ENCODE assay signal across 12 cellular contexts in genomic region chrX:18676470-18676869, GRCh38. TPM values are rescaled to one million over a fixed set of nuclear protein-coding genes. Genes with fewer than 3 reads are reported as not detected.
A peak's percentile ranks its signal among the peaks of the same experiment; 100 is the strongest.
DNase-seq lines count a peak whose midpoint lies in the region; ATAC-seq, FAIRE-seq and TF ChIP-seq lines count a peak whose summit lies in the region.
"Had no signal": no experiment of that assay in that cellular context is flagged by ENCODE, and none has a peak within 500 bp of the region (broad histone marks: within the 10 kb centered on the region; RNA-seq: fewer than 3 reads in every experiment).

No MANE protein-coding gene starts in this region.

- H3K4me3 ChIP-seq in bronchial epithelial cell (ENCODE audit: low read depth, low read length) = no peak overlapping the region
- H3K4me3 ChIP-seq: uterus had no signal

- H3K36me3 ChIP-seq in bronchial epithelial cell (ENCODE audit: control insufficient read depth, insufficient read depth, low read length) = no peaks in the 10 kb centered on the region
- H3K36me3 ChIP-seq: uterus had no signal

- no peaks in the 10 kb centered on the region for H3K27me3 Mint-ChIP-seq in naive B cell
- H3K27me3 Mint-ChIP-seq: activated naive CD8-positive, alpha-beta T cell treated with anti-CD3 and anti-CD28 coated beads, Interleukin-2, amount 50 U/mL, for 24 hours had no signal

- ATAC-seq in naive B cell (ENCODE audit: low read depth in 2 of 2) (no peak), GM19455 (IDR thresholded peaks at IDR 0.05; ENCODE audit: unreplicated experiment) (no peak), HG03095 (IDR thresholded peaks at IDR 0.05; ENCODE audit: unreplicated experiment) (no peak), GM21526 (IDR thresholded peaks at IDR 0.05; ENCODE audit: low FRiP score, unreplicated experiment) (no peak)
- ATAC-seq: activated naive CD8-positive, alpha-beta T cell treated with anti-CD3 and anti-CD28 coated beads, Interleukin-2, amount 50 U/mL, for 24 hours had no signal

- FAIRE-seq in bronchial epithelial cell (lab: Jason Lieb, UNC) = no peak

- no peaks in the 10 kb centered on the region for H3K27me3 ChIP-seq in bronchial epithelial cell (ENCODE audit: control insufficient read depth, insufficient read depth, low read length)
- H3K27me3 ChIP-seq: uterus had no signal

- H3K4me1 Mint-ChIP-seq in naive B cell = peaks cover 11 to 13% (median 12%) of the 10 kb centered on the region in 3 donors

- H3K9me3 Mint-ChIP-seq in naive B cell = peaks cover 0 to 5% (median 0%) of the 10 kb centered on the region in 7 donors
- H3K9me3 Mint-ChIP-seq: activated naive CD8-positive, alpha-beta T cell treated with anti-CD3 and anti-CD28 coated beads, Interleukin-2, amount 50 U/mL, for 24 hours had no signal

- no peaks in the 10 kb centered on the region for H3K36me3 Mint-ChIP-seq in naive B cell

- DNase-seq in COLO668 (lab: John Stamatoyannopoulos, UW; ENCODE audit: unreplicated experiment) (peak; percentile 25), NCI-H1930 (lab: John Stamatoyannopoulos, UW) (peak; percentile 24 to 26), bronchial epithelial cell (ENCODE audit: low read depth) (no peak), naive B cell (no peak), kidney glomerular epithelial cell (lab: John Stamatoyannopoulos, UW) (no peak)
- DNase-seq: activated naive CD8-positive, alpha-beta T cell treated with anti-CD3 and anti-CD28 coated beads, Interleukin-2, amount 50 U/mL, for 24 hours; foreskin melanocyte had no signal

- H3K27ac Mint-ChIP-seq in naive B cell = peak overlapping the region in 3 of 6 donors; percentile 21 to 95 (median 95)
- H3K27ac Mint-ChIP-seq: activated naive CD8-positive, alpha-beta T cell treated with anti-CD3 and anti-CD28 coated beads, Interleukin-2, amount 50 U/mL, for 24 hours had no signal

- peak; percentile 44 for TF ChIP-seq CTCF in bronchial epithelial cell (IDR thresholded peaks at IDR 0.05; ENCODE audit: insufficient read depth, low read length, severe bottlenecking)

- peak overlapping the region in 6 of 8 donors; percentile 12 to 94 (median 82) for H3K4me3 Mint-ChIP-seq in naive B cell

RNA-seq across cellular contexts. Expression of gene RS1, which starts 4.6 kb away (rescaled TPM):
- not detected in 2 replicates for total RNA-seq in bronchial epithelial cell
- under 1 TPM in 1 of 6 donors, not detected in 5; 0.09 TPM for polyA plus RNA-seq in naive B cell (ENCODE audit: low read depth in 6 of 6)
- total RNA-seq: OCI-LY7, uterus had no signal

RNA-seq across cellular contexts. Expression of gene PPEF1, which starts 31.0 kb away (rescaled TPM):
- 0.13 TPM in 1 of 2 replicates, not detected in the other for total RNA-seq in bronchial epithelial cell
- under 1 TPM in 1 of 6 donors, not detected in 5; 0.74 TPM for polyA plus RNA-seq in naive B cell (ENCODE audit: low read depth in 6 of 6)
- total RNA-seq: OCI-LY7 had no signal

Comparison
In these comparisons a context has a peak if more than half of its experiments do, and no peak if none do; other contexts are left out.
1. DNase-seq: peak in COLO668 (single experiment) and NCI-H1930 (2 of 2); none in bronchial epithelial cell (single experiment), naive B cell (single experiment) and kidney glomerular epithelial cell (single experiment).